In the genomic region with DNA sequence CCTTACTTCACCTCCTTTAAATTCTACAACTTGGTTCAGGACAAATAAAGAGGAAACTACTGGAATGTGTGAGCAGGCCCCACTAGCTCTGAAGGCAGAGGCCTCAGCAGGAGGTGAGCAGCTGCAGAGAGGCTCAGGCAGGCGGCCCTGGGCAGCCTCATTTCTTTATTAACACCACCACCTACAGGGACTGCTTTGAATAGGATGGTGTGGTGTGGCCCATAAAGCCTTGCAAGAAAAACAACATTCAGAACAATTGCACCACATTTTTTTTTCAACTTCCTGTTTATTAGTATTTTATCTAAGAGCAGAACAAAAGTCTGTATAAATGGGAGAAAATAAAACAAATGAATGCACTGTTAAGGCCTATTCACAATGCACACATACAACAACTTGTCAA, we compare ENCODE assay signal across 8 cellular contexts.
DNase-seq lines count a peak whose midpoint lies in the region; ATAC-seq and TF ChIP-seq lines count a peak whose summit lies in the region.
"Not testable (repeated sequence)": the region's sequence is repeated elsewhere in the genome, so short reads cannot be mapped to it uniquely, and the experiment has no call there.

No MANE protein-coding gene starts in this region.

- peak; percentile 81 for ATAC-seq in GM21529 (IDR thresholded peaks at IDR 0.05; ENCODE audit: unreplicated experiment)
- ATAC-seq in HG03139 (IDR thresholded peaks at IDR 0.05; ENCODE audit: unreplicated experiment) = peak; percentile 88

- H3K36me3 ChIP-seq in mesendoderm (ENCODE audit: control insufficient read depth, insufficient read depth, low read length); thyroid gland: not testable (repeated sequence)

- peak; percentile 54 for DNase-seq in GM12865 (ENCODE audit: low read depth)
- peak; percentile 58 for DNase-seq in RPMI7951 (ENCODE audit: low read depth)
- peak; percentile 93 for DNase-seq in amniotic epithelial cell (ENCODE audit: low read depth)
- DNase-seq in fibroblast of the conjunctiva (ENCODE audit: low read depth) = peak; percentile 61
- DNase-seq in mesendoderm = peak; percentile 70
- peak; percentile 15 for DNase-seq in thyroid gland

- not testable (repeated sequence) for H3K27ac ChIP-seq in mesendoderm (ENCODE audit: low read depth, low read length); thyroid gland

- not testable (repeated sequence) for H3K9ac ChIP-seq in mesendoderm (ENCODE audit: low read length)

- H3K4ac ChIP-seq in mesendoderm (ENCODE audit: low read depth, low read length) = not testable (repeated sequence)

- H3K4me3 ChIP-seq in GM12865 (ENCODE audit: low read depth, low read length); mesendoderm (ENCODE audit: low read length); thyroid gland (replicated peaks in 1 of 3): not testable (repeated sequence)

- intact Hi-C loops in thyroid gland (cut with DNase I) = not testable (repeated sequence)

- H4K8ac ChIP-seq in mesendoderm (ENCODE audit: low read depth, low read length) = not testable (repeated sequence)

- H3K23ac ChIP-seq in mesendoderm (ENCODE audit: low read length) = not testable (repeated sequence)

- not testable (repeated sequence) for H3K9me3 ChIP-seq in thyroid gland

- not testable (repeated sequence) for H2BK5ac ChIP-seq in mesendoderm (ENCODE audit: low read length)

- H3K79me2 ChIP-seq in mesendoderm (ENCODE audit: control insufficient read depth, insufficient read depth, low read length) = not testable (repeated sequence)

- not testable (repeated sequence) for TF ChIP-seq POLR2A in thyroid gland (IDR thresholded peaks at IDR 0.05)

- H3K56ac ChIP-seq in mesendoderm (ENCODE audit: low read length) = not testable (repeated sequence)

- not testable (repeated sequence) for H2AK5ac ChIP-seq in mesendoderm (ENCODE audit: low read length)

- H3K4me2 ChIP-seq in mesendoderm (ENCODE audit: low read length) = not testable (repeated sequence)

- not testable (repeated sequence) for H2BK15ac ChIP-seq in mesendoderm (replicated peaks; ENCODE audit: low read depth)

- TF ChIP-seq CTCF in GM12865 (IDR thresholded peaks at IDR 0.05; ENCODE audit: insufficient read depth, low read depth, low read length, missing control alignments) = not testable (repeated sequence)
- peak in 1 of 6 experiments; percentile 33 for TF ChIP-seq CTCF in thyroid gland (IDR thresholded peaks at IDR 0.05)

- H3K18ac ChIP-seq in mesendoderm (ENCODE audit: low read length) = not testable (repeated sequence)

- H2BK120ac ChIP-seq in mesendoderm (ENCODE audit: low read depth, low read length) = not testable (repeated sequence)

- not testable (repeated sequence) for H3K4me1 ChIP-seq in mesendoderm (ENCODE audit: control insufficient read depth, low read depth, low read length); thyroid gland

- no CpG with 5 or more reads among the region's 1 CpG for WGBS in mesendoderm (ENCODE audit: extremely low coverage, insufficient coverage, low lambda C conversion rate)
- no CpG with 5 or more reads among the region's 1 CpG for WGBS in thyroid gland, 2 donors

- not testable (repeated sequence) for H3K27me3 ChIP-seq in mesendoderm (ENCODE audit: insufficient read depth, low read length, poor library complexity); thyroid gland

- not testable (repeated sequence) for H4K5ac ChIP-seq in mesendoderm (ENCODE audit: low read length)

- H3K79me1 ChIP-seq in mesendoderm (ENCODE audit: low read length) = not testable (repeated sequence)

Comparison
In these comparisons a context has a peak if more than half of its experiments do, and no peak if none do; other contexts are left out.
1. DNase-seq: peak in every context shown above with its lines; median percentile 93 in amniotic epithelial cell; 70 in mesendoderm; 61 in fibroblast of the conjunctiva; 58 in RPMI7951; 54 in GM12865; 15 in thyroid gland.